Comparison of ENCODE assay signal across 9 cellular contexts in genomic region chr13:77095288-77095687, GRCh38.
"Had no signal": no experiment of that assay in that cellular context is flagged by ENCODE, and none has a peak within 500 bp of the region (broad histone marks: within the 10 kb centered on the region; RNA-seq: fewer than 3 reads in every experiment).

No MANE protein-coding gene starts in this region.

- FAIRE-seq: H54, K562 had no signal

- H3K9me3 Mint-ChIP-seq: HFFc6 had no signal

- H3K27ac ChIP-seq: HL-60 had no signal

- DNase-seq: GOT3, HFFc6, IMR-90, KG1 had no signal

- H3K4me3 ChIP-seq: HAP-1, K562 had no signal

- ATAC-seq: HCT116, K562 had no signal

- H3K4me3 Mint-ChIP-seq: HFFc6 had no signal

- H3K27ac Mint-ChIP-seq: HFFc6 had no signal

- H3K9me3 ChIP-seq: HAP-1 had no signal
